ENCODE assay signal across 18 cellular contexts in genomic region chr18:55440988-55441387, GRCh38.
"Had no signal": no experiment of that assay in that cellular context is flagged by ENCODE, and none has a peak within 500 bp of the region (broad histone marks: within the 10 kb centered on the region; RNA-seq: fewer than 3 reads in every experiment).

No MANE protein-coding gene starts in this region.

- H3K4me3 Mint-ChIP-seq: activated CD4-positive, alpha-beta T cell treated with anti-CD3 and anti-CD28 coated beads, Interleukin-2, amount 10 ng/mL, durations not matched to agents 7 days and 5 days; activated CD8-positive, alpha-beta T cell treated with anti-CD3 and anti-CD28 coated beads, Interleukin-2, amount 10 ng/mL, durations not matched to agents 7 days and 5 days; activated naive CD8-positive, alpha-beta T cell treated with anti-CD3 and anti-CD28 coated beads, Interleukin-2, amount 50 U/mL, for 24 hours; activated T-helper 1 cell treated with anti-CD3 and anti-CD28 coated beads, Interleukin-12 subunit alpha, Interleukin-12 subunit beta, Interleukin-2, Interleukin-4 antibody, amounts not matched to agents 30 ng/mL and 10 ng/mL and 1 ng/mL, durations not matched to agents 14 hours and 24 hours and 36 hours; immature natural killer cell; naive thymus-derived CD8-positive, alpha-beta T cell had no signal

- H3K9me3 Mint-ChIP-seq: activated CD4-positive, alpha-beta T cell treated with anti-CD3 and anti-CD28 coated beads, Interleukin-2, amount 10 ng/mL, durations not matched to agents 7 days and 5 days; activated T-helper 1 cell treated with anti-CD3 and anti-CD28 coated beads, Interleukin-12 subunit alpha, Interleukin-12 subunit beta, Interleukin-2, Interleukin-4 antibody, amounts not matched to agents 30 ng/mL and 10 ng/mL and 1 ng/mL, durations not matched to agents 14 hours and 24 hours and 36 hours; immature natural killer cell had no signal

- H3K27ac Mint-ChIP-seq: activated CD4-positive, alpha-beta T cell treated with anti-CD3 and anti-CD28 coated beads, Interleukin-2, amount 10 ng/mL, durations not matched to agents 7 days and 5 days; activated CD8-positive, alpha-beta T cell treated with anti-CD3 and anti-CD28 coated beads, Interleukin-2, amount 10 ng/mL, durations not matched to agents 7 days and 5 days; activated naive CD8-positive, alpha-beta T cell treated with anti-CD3 and anti-CD28 coated beads, Interleukin-2, amount 50 U/mL, for 24 hours; activated T-helper 1 cell treated with anti-CD3 and anti-CD28 coated beads, Interleukin-12 subunit alpha, Interleukin-12 subunit beta, Interleukin-2, Interleukin-4 antibody, amounts not matched to agents 30 ng/mL and 10 ng/mL and 1 ng/mL, durations not matched to agents 14 hours and 24 hours and 36 hours; immature natural killer cell had no signal

- H3K27me3 Mint-ChIP-seq: activated CD4-positive, alpha-beta T cell treated with anti-CD3 and anti-CD28 coated beads, Interleukin-2, amount 10 ng/mL, durations not matched to agents 7 days and 5 days had no signal

- H3K4me1 Mint-ChIP-seq: activated CD4-positive, alpha-beta T cell treated with anti-CD3 and anti-CD28 coated beads, Interleukin-2, amount 10 ng/mL, durations not matched to agents 7 days and 5 days had no signal

- DNase-seq: activated CD4-positive, alpha-beta T cell treated with anti-CD3 and anti-CD28 coated beads, Interleukin-2, amount 10 ng/mL, durations not matched to agents 7 days and 5 days; activated CD4-positive, CD25-positive, alpha-beta regulatory T cell; activated CD8-positive, alpha-beta T cell treated with anti-CD3 and anti-CD28 coated beads, Interleukin-2, amount 10 ng/mL, durations not matched to agents 7 days and 5 days; activated gamma-delta T cell; activated naive CD4-positive, alpha-beta T cell treated with anti-CD3 and anti-CD28 coated beads, Interleukin-2, amount 50 U/mL, for 16 hours; activated naive CD8-positive, alpha-beta T cell treated with anti-CD3 and anti-CD28 coated beads, Interleukin-2, amount 50 U/mL, for 24 hours; immature natural killer cell; lower lobe of right lung; naive thymus-derived CD8-positive, alpha-beta T cell; stimulated activated CD4-positive, alpha-beta T cell treated with anti-CD3 and anti-CD28 coated beads, Interleukin-2, amount 100 ng/mL, for 48 hours; stimulated activated CD8-positive, alpha-beta memory T cell treated with anti-CD3 and anti-CD28 coated beads, Interleukin-4, amount 100 ng/mL, for 48 hours; stimulated activated naive CD4-positive, alpha-beta T cell; T1000; testis; trophoblast cell; uterus had no signal

- ATAC-seq: activated CD8-positive, alpha-beta T cell treated with anti-CD3 and anti-CD28 coated beads, Interleukin-2, amount 10 ng/mL, durations not matched to agents 7 days and 5 days; activated naive CD8-positive, alpha-beta T cell treated with anti-CD3 and anti-CD28 coated beads, Interleukin-2, amount 50 U/mL, for 24 hours; left lobe of liver; lower lobe of right lung; naive thymus-derived CD8-positive, alpha-beta T cell had no signal
